ENCODE assay signal across 21 cellular contexts in genomic region chr6:149428606-149429005, GRCh38. TPM values are rescaled to one million over a fixed set of nuclear protein-coding genes. Genes with fewer than 3 reads are reported as not detected.
"Had no signal": no experiment of that assay in that cellular context is flagged by ENCODE, and none has a peak within 500 bp of the region (broad histone marks: within the 10 kb centered on the region; RNA-seq: fewer than 3 reads in every experiment).

No MANE protein-coding gene starts in this region.

- H3K36me3 ChIP-seq: left ventricle myocardium inferior, lower lobe of right lung, right lobe of liver, tibial nerve, upper lobe of right lung had no signal

- H3K27me3 Mint-ChIP-seq: stimulated activated naive CD8-positive, alpha-beta T cell treated with anti-CD3 and anti-CD28 coated beads, Interleukin-15, amount 100 ng/mL, for 72 hours had no signal

- H3K9ac ChIP-seq: parathyroid adenoma had no signal

- H3K4me3 Mint-ChIP-seq: memory B cell; mesothelial cell of epicardium; natural killer cell treated with Interleukin-12 subunit alpha and Interleukin-12 subunit beta and Interleukin-15 and Interleukin-18, amount 100 ng/mL, for 72 hours; stimulated activated naive B cell treated with anti-CD40 and anti-IgM and Interleukin-4, amounts not matched to agents 10 μg/mL and 1 μg/mL and 100 μg/mL, for 72 hours; stimulated activated naive CD8-positive, alpha-beta T cell treated with anti-CD3 and anti-CD28 coated beads, Interleukin-15, amount 100 ng/mL, for 72 hours had no signal

- H2AFZ ChIP-seq: parathyroid adenoma had no signal

- ATAC-seq: foreskin keratinocyte; left cardiac atrium; lower lobe of right lung; psoas muscle; right lobe of liver; stimulated activated naive B cell treated with anti-CD40 and anti-IgM and Interleukin-4, amounts not matched to agents 10 μg/mL and 1 μg/mL and 100 μg/mL, for 72 hours; stimulated activated naive CD8-positive, alpha-beta T cell treated with anti-CD3 and anti-CD28 coated beads, Interleukin-15, amount 100 ng/mL, for 72 hours; upper lobe of right lung had no signal

- H3K27ac Mint-ChIP-seq: memory B cell, mesothelial cell of epicardium had no signal

- H3K27me3 ChIP-seq: right lobe of liver, testis, tibial nerve, upper lobe of right lung had no signal

- H3K4me1 ChIP-seq: foreskin keratinocyte, testis had no signal

- H3K9me3 ChIP-seq: left ventricle myocardium inferior, lower lobe of right lung, psoas muscle, right lobe of liver, testis, tibial nerve, upper lobe of right lung had no signal

- DNase-seq: dermis blood vessel endothelial cell; foreskin keratinocyte; kidney; left cardiac atrium; left ventricle myocardium inferior; lower lobe of right lung; psoas muscle; retina; right lobe of liver; stimulated activated CD4-positive, alpha-beta T cell treated with anti-CD3 and anti-CD28 coated beads, Interleukin-4, amount 100 ng/mL, for 1 hour; stimulated activated CD8-positive, alpha-beta memory T cell treated with anti-CD3 and anti-CD28 coated beads, Interleukin-4, amount 100 ng/mL, for 48 hours; stimulated activated naive B cell treated with anti-CD40 and anti-IgM and Interleukin-4, amounts not matched to agents 10 μg/mL and 1 μg/mL and 100 μg/mL, for 72 hours; stimulated activated naive CD8-positive, alpha-beta T cell treated with anti-CD3 and anti-CD28 coated beads, Interleukin-15, amount 100 ng/mL, for 72 hours; testis; upper lobe of right lung had no signal

- H3K9me3 Mint-ChIP-seq: memory B cell; mesothelial cell of epicardium; natural killer cell treated with Interleukin-12 subunit alpha and Interleukin-12 subunit beta and Interleukin-15 and Interleukin-18, amount 100 ng/mL, for 72 hours; stimulated activated naive B cell treated with anti-CD40 and anti-IgM and Interleukin-4, amounts not matched to agents 10 μg/mL and 1 μg/mL and 100 μg/mL, for 72 hours; stimulated activated naive CD8-positive, alpha-beta T cell treated with anti-CD3 and anti-CD28 coated beads, Interleukin-15, amount 100 ng/mL, for 72 hours had no signal

- H3K36me3 Mint-ChIP-seq: memory B cell; mesothelial cell of epicardium; natural killer cell treated with Interleukin-12 subunit alpha and Interleukin-12 subunit beta and Interleukin-15 and Interleukin-18, amount 100 ng/mL, for 72 hours; stimulated activated naive B cell treated with anti-CD40 and anti-IgM and Interleukin-4, amounts not matched to agents 10 μg/mL and 1 μg/mL and 100 μg/mL, for 72 hours had no signal

- H3K4me3 ChIP-seq: left ventricle myocardium inferior, lower lobe of right lung, psoas muscle, right lobe of liver, testis, tibial nerve, upper lobe of right lung had no signal

- H3K27ac ChIP-seq: foreskin keratinocyte, left ventricle myocardium inferior, lower lobe of right lung, parathyroid adenoma, psoas muscle, right lobe of liver, testis, tibial nerve, upper lobe of right lung had no signal

RNA-seq across cellular contexts. Expression of gene SUMO4, which starts 28.5 kb away (rescaled TPM):
- total RNA-seq: epithelial cell of proximal tubule had no signal

RNA-seq across cellular contexts. Expression of gene ZC3H12D, which starts 56.2 kb away (rescaled TPM):
- polyA plus RNA-seq: foreskin keratinocyte had no signal
